Comparison of ENCODE assay signal across 24 cellular contexts in genomic region chr17:66647391-66647983, GRCh38.
"Had no signal": no experiment of that assay in that cellular context is flagged by ENCODE, and none has a peak within 500 bp of the region (broad histone marks: within the 10 kb centered on the region; RNA-seq: fewer than 3 reads in every experiment).

No MANE protein-coding gene starts in this region.

- H3K27me3 ChIP-seq: body of pancreas, cardiac muscle cell, gastroesophageal sphincter, thyroid gland had no signal

- H3K36me3 ChIP-seq: cardiac muscle cell, thyroid gland, WERI-Rb-1 had no signal

- H3K4me3 Mint-ChIP-seq: activated CD8-positive, alpha-beta T cell treated with anti-CD3 and anti-CD28 coated beads, Interleukin-2, amount 10 ng/mL, durations not matched to agents 7 days and 5 days; activated naive CD8-positive, alpha-beta T cell treated with anti-CD3 and anti-CD28 coated beads, Interleukin-2, amount 50 U/mL, for 24 hours; activated T-helper 1 cell treated with anti-CD3 and anti-CD28 coated beads, Interleukin-12 subunit alpha, Interleukin-12 subunit beta, Interleukin-2, Interleukin-4 antibody, amounts not matched to agents 30 ng/mL and 10 ng/mL and 1 ng/mL, durations not matched to agents 14 hours and 24 hours and 36 hours; naive B cell; neural crest cell; stimulated activated naive CD8-positive, alpha-beta T cell treated with anti-CD3 and anti-CD28 coated beads, Interleukin-15, Interleukin-2, amounts not matched to agents 100 ng/mL and 50 ng/mL, for 24 hours; T-helper 2 cell treated with Interferon-gamma antibody and Interleukin-4, amounts not matched to agents 5 μg/mL and 100 μg/mL, for 36 hours had no signal

- H3K9me3 ChIP-seq: body of pancreas, gastroesophageal sphincter, lower lobe of right lung, thyroid gland had no signal

- H3K9me3 Mint-ChIP-seq: activated naive CD8-positive, alpha-beta T cell treated with anti-CD3 and anti-CD28 coated beads, Interleukin-2, amount 50 U/mL, for 24 hours; activated T-helper 1 cell treated with anti-CD3 and anti-CD28 coated beads, Interleukin-12 subunit alpha, Interleukin-12 subunit beta, Interleukin-2, Interleukin-4 antibody, amounts not matched to agents 30 ng/mL and 10 ng/mL and 1 ng/mL, durations not matched to agents 14 hours and 24 hours and 36 hours; naive B cell; neural crest cell; stimulated activated naive CD8-positive, alpha-beta T cell treated with anti-CD3 and anti-CD28 coated beads, Interleukin-15, Interleukin-2, amounts not matched to agents 100 ng/mL and 50 ng/mL, for 24 hours; T-helper 2 cell treated with Interferon-gamma antibody and Interleukin-4, amounts not matched to agents 5 μg/mL and 100 μg/mL, for 36 hours had no signal

- H3K4me1 ChIP-seq: body of pancreas, lower lobe of right lung, thyroid gland had no signal

- H3K36me3 Mint-ChIP-seq: naive B cell had no signal

- H3K27ac ChIP-seq: body of pancreas, cardiac muscle cell, gastroesophageal sphincter, lower lobe of right lung, thyroid gland, WERI-Rb-1 had no signal

- ATAC-seq: activated CD8-positive, alpha-beta T cell treated with anti-CD3 and anti-CD28 coated beads, Interleukin-2, amount 10 ng/mL, durations not matched to agents 7 days and 5 days; activated naive CD8-positive, alpha-beta T cell treated with anti-CD3 and anti-CD28 coated beads, Interleukin-2, amount 50 U/mL, for 24 hours; body of pancreas; gastroesophageal sphincter; lower lobe of right lung had no signal

- H3K27ac Mint-ChIP-seq: activated CD8-positive, alpha-beta T cell treated with anti-CD3 and anti-CD28 coated beads, Interleukin-2, amount 10 ng/mL, durations not matched to agents 7 days and 5 days; activated naive CD8-positive, alpha-beta T cell treated with anti-CD3 and anti-CD28 coated beads, Interleukin-2, amount 50 U/mL, for 24 hours; activated T-helper 1 cell treated with anti-CD3 and anti-CD28 coated beads, Interleukin-12 subunit alpha, Interleukin-12 subunit beta, Interleukin-2, Interleukin-4 antibody, amounts not matched to agents 30 ng/mL and 10 ng/mL and 1 ng/mL, durations not matched to agents 14 hours and 24 hours and 36 hours; naive B cell; stimulated activated naive CD8-positive, alpha-beta T cell treated with anti-CD3 and anti-CD28 coated beads, Interleukin-15, Interleukin-2, amounts not matched to agents 100 ng/mL and 50 ng/mL, for 24 hours; T-helper 2 cell treated with Interferon-gamma antibody and Interleukin-4, amounts not matched to agents 5 μg/mL and 100 μg/mL, for 36 hours had no signal

- H3K4me3 ChIP-seq: body of pancreas, cardiac muscle cell, gastroesophageal sphincter, lower lobe of right lung, thyroid gland had no signal

- DNase-seq: activated CD4-positive, alpha-beta T cell treated with anti-CD3 and anti-CD28 coated beads for 1 hour; activated CD4-positive, alpha-beta T cell treated with anti-CD3 and anti-CD28 coated beads, Interleukin-2, amount 50 U/mL, for 1 hour; activated CD8-positive, alpha-beta T cell treated with anti-CD3 and anti-CD28 coated beads, Interleukin-2, amount 10 ng/mL, durations not matched to agents 7 days and 5 days; activated gamma-delta T cell; activated naive CD4-positive, alpha-beta T cell treated with anti-CD3 and anti-CD28 coated beads, Interleukin-2, amount 50 U/mL, for 16 hours; activated naive CD8-positive, alpha-beta T cell treated with anti-CD3 and anti-CD28 coated beads, Interleukin-2, amount 50 U/mL, for 24 hours; dermis blood vessel endothelial cell; effector CD8-positive, alpha-beta T cell; head of caudate nucleus; lower lobe of right lung; mesendoderm; naive B cell; occipital lobe; stimulated activated CD4-positive, alpha-beta T cell treated with anti-CD3 and anti-CD28 coated beads, Interleukin-4, amount 100 ng/mL, for 24 hours; substantia nigra; thyroid gland; WERI-Rb-1 had no signal

- H3K4me1 Mint-ChIP-seq: naive B cell had no signal
